ENCODE assay signal across 26 cellular contexts in genomic region chr2:3398837-3399236, GRCh38. TPM values are rescaled to one million over a fixed set of nuclear protein-coding genes. Genes with fewer than 3 reads are reported as not detected.
DNase-seq lines count a peak whose midpoint lies in the region; ATAC-seq and TF ChIP-seq lines count a peak whose summit lies in the region.
"Had no signal": no experiment of that assay in that cellular context is flagged by ENCODE, and none has a peak within 500 bp of the region (broad histone marks: within the 10 kb centered on the region; RNA-seq: fewer than 3 reads in every experiment).

No MANE protein-coding gene starts in this region.

- no peak overlapping the region for H3K4me2 ChIP-seq in parathyroid adenoma (ENCODE audit: low read length)

- no peak overlapping the region for H3K27ac Mint-ChIP-seq in WTC11
- H3K27ac Mint-ChIP-seq: activated B cell treated with CpG ODN at 0.5 μM for 24 hours had no signal

- H3K27ac ChIP-seq in parathyroid adenoma = peak overlapping the region; percentile 48
- H3K27ac ChIP-seq: gastroesophageal sphincter, spleen, suprapubic skin had no signal

- ATAC-seq in WTC11 (peak; percentile 72), GM21825 (IDR thresholded peaks at IDR 0.05; ENCODE audit: unreplicated experiment) (no peak)
- ATAC-seq: gastroesophageal sphincter; naive thymus-derived CD4-positive, alpha-beta T cell; Panc1 had no signal

- CTCF ChIA-PET in WTC11 (lab: Charles Lee) = interaction anchor here (0.8 to 1.2 kb wide), 3 partner anchors 21 to 93 kb away, joined by 3 to 7 read pairs (median 3); partner anchors contain the start of gene EIPR1

- no peak overlapping the region for H3K4me3 ChIP-seq in H7 (ENCODE audit: insufficient read depth, low read depth, low read length)
- no peak overlapping the region for H3K4me3 ChIP-seq in epithelial cell of proximal tubule (ENCODE audit: low read depth, low read length)
- no peak overlapping the region for H3K4me3 ChIP-seq in parathyroid adenoma (ENCODE audit: low read depth, low read length)
- H3K4me3 ChIP-seq: gastroesophageal sphincter, right atrium auricular region, spleen, suprapubic skin had no signal

- H3K9ac ChIP-seq in parathyroid adenoma = no peak overlapping the region

- H3K79me2 ChIP-seq in parathyroid adenoma = peaks cover 32% of the 10 kb centered on the region

- DNase-seq in H7 = peak; percentile 58
- DNase-seq in WTC11 (ENCODE audit: low spot score) = no peak
- DNase-seq in epithelial cell of proximal tubule (ENCODE audit: low read depth) = no peak
- DNase-seq in superior temporal gyrus (ENCODE audit: extremely low spot score) = no peak
- DNase-seq in AG08395 (ENCODE audit: low spot score) = no peak
- no peak for DNase-seq in stimulated activated naive CD4-positive, alpha-beta T cell (lab: John Stamatoyannopoulos, UW)
- DNase-seq: activated B cell treated with CpG ODN at 0.5 μM for 24 hours; activated naive CD4-positive, alpha-beta T cell treated with Interleukin-2 at 50 U/mL for 16 hours; amniotic stem cell; DND-41; IMR-90; islet precursor cell; naive thymus-derived CD4-positive, alpha-beta T cell; NCI-H1048; NCI-H1930; NCI-H226; SHP77 treated with DMSO at 0.1 percent for 48 hours; spleen; T1000 had no signal

- peaks cover 16% of the 10 kb centered on the region for H3K4me1 ChIP-seq in parathyroid adenoma

- H3K4me1 Mint-ChIP-seq in WTC11 = peaks cover 20% of the 10 kb centered on the region
- H3K4me1 Mint-ChIP-seq: CD14-positive monocyte had no signal

- POLR2A ChIA-PET in WTC11 (lab: Charles Lee) = no interaction called here

- TF ChIP-seq CTCF in WTC11 (IDR thresholded peaks at IDR 0.05) (no peak), epithelial cell of proximal tubule (conservative IDR thresholded peaks at IDR 0.05; ENCODE audit: low read depth, low read length) (peak; percentile 3), parathyroid adenoma (IDR thresholded peaks at IDR 0.05) (no peak)

- H3K4me3 Mint-ChIP-seq in WTC11 = no peak overlapping the region
- H3K4me3 Mint-ChIP-seq: activated B cell treated with CpG ODN at 0.5 μM for 24 hours, CD14-positive monocyte had no signal

- H3K36me3 ChIP-seq in H7 (replicated peaks; ENCODE audit: control insufficient read depth, insufficient read depth, low read length) (peaks cover 2% of the 10 kb centered on the region), parathyroid adenoma (ENCODE audit: control insufficient read depth, insufficient read depth, low read length) (no peaks in the 10 kb centered on the region)

- H2AFZ ChIP-seq in parathyroid adenoma = no peak overlapping the region

- no peaks in the 10 kb centered on the region for H3K27me3 ChIP-seq in H7 (ENCODE audit: control insufficient read depth, insufficient read depth, low read length)
- H3K27me3 ChIP-seq in parathyroid adenoma (ENCODE audit: control insufficient read depth, insufficient read depth, low read length) = no peaks in the 10 kb centered on the region
- H3K27me3 ChIP-seq: gastroesophageal sphincter, right atrium auricular region, spleen, suprapubic skin had no signal

- peaks cover 57% of the 10 kb centered on the region for H3K36me3 Mint-ChIP-seq in WTC11

- H3K9me3 ChIP-seq in parathyroid adenoma (ENCODE audit: control insufficient read depth, low read length) = no peaks in the 10 kb centered on the region

- peaks cover 30% of the 10 kb centered on the region for H3K9me3 Mint-ChIP-seq in WTC11

- no peaks in the 10 kb centered on the region for H3K27me3 Mint-ChIP-seq in WTC11 (ENCODE audit: low read depth)
- H3K27me3 Mint-ChIP-seq: activated B cell treated with CpG ODN at 0.5 μM for 24 hours; naive thymus-derived CD4-positive, alpha-beta T cell had no signal

TF ChIP-seq in WTC11, 78 proteins besides CTCF, POLR2A, EP300 and RAD21 (continues in another document):
- TF ChIP-seq ZNF423 (CRISPR knock-in tag; IDR thresholded peaks at IDR 0.05) = no peak
- TF ChIP-seq CDX4 (CRISPR knock-in tag; IDR thresholded peaks at IDR 0.05; ENCODE audit: borderline replicate concordance) = no peak
- no peak for TF ChIP-seq SMAD3 (CRISPR knock-in tag; IDR thresholded peaks at IDR 0.05; ENCODE audit: borderline replicate concordance)
- TF ChIP-seq ARID4B (CRISPR knock-in tag; IDR thresholded peaks at IDR 0.05; ENCODE audit: borderline replicate concordance) = no peak
- TF ChIP-seq ELF4 (CRISPR knock-in tag; IDR thresholded peaks at IDR 0.05; ENCODE audit: low read depth) = no peak
- TF ChIP-seq IRF2 (CRISPR knock-in tag; IDR thresholded peaks at IDR 0.05; ENCODE audit: borderline replicate concordance, low read depth) = no peak
- no peak for TF ChIP-seq GTF2I (CRISPR knock-in tag; conservative IDR thresholded peaks at IDR 0.05)
- no peak for TF ChIP-seq ZNF232 (CRISPR knock-in tag; IDR thresholded peaks at IDR 0.05)
- no peak for TF ChIP-seq ATF3 (CRISPR knock-in tag; conservative IDR thresholded peaks at IDR 0.05)
- no peak for TF ChIP-seq ZBTB21 (CRISPR knock-in tag; IDR thresholded peaks at IDR 0.05; ENCODE audit: borderline replicate concordance)
- TF ChIP-seq NR1H2 (CRISPR knock-in tag; IDR thresholded peaks at IDR 0.05) = no peak
- TF ChIP-seq AR (CRISPR knock-in tag; IDR thresholded peaks at IDR 0.05) = no peak
- TF ChIP-seq SP1 (CRISPR knock-in tag; conservative IDR thresholded peaks at IDR 0.05) = no peak
- TF ChIP-seq ZNF317 (CRISPR knock-in tag; IDR thresholded peaks at IDR 0.05; ENCODE audit: borderline replicate concordance, low read depth) = no peak
- no peak for TF ChIP-seq TCF7 (CRISPR knock-in tag; IDR thresholded peaks at IDR 0.05; ENCODE audit: low read depth)

RNA-seq across cellular contexts. Expression of gene TRAPPC12, which starts 19.3 kb away (rescaled TPM):
- 54.7 and 62.2 TPM in 2 replicates for total RNA-seq in H7 (2014; rRNA removed; shearing (Covaris generic))
- total RNA-seq in WTC11 (2021) (72.3 to 74.5 TPM (median 72.8 TPM) in 3 replicates), epithelial cell of proximal tubule (55.1 and 77.4 TPM in 2 replicates)

RNA-seq across cellular contexts. Expression of gene EIPR1, which starts 21.2 kb away (rescaled TPM):
- 52.6 and 60.4 TPM in 2 replicates for total RNA-seq in H7 (2014; rRNA removed; shearing (Covaris generic))
- total RNA-seq in WTC11 (2021) (22.8 to 25.0 TPM (median 23.0 TPM) in 3 replicates), epithelial cell of proximal tubule (43.9 and 68.4 TPM in 2 replicates)
